Comparison of ENCODE assay signal across 10 cellular contexts in the genomic region with DNA sequence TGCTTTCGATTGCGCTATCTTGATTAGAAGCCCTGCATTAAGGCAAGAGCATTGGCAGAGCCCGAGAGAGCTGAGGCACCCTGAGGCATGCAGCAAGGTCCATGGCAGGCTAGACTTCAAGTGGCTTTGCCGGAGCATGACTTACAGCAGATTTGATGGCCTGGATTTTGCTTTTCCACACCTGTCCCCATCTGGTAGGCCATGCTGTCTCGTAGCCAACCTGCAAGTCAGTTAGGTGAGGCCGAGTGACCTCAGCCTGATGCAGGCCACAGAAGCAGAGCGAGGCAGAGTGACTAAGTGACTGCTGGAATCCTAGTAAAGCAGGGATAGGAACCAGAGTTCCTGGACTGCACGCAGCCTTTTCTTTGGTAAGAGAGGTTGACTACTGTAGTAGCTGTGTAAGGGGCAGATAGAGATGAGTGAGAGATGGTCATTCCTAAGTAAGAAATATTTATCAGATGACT.
A peak's percentile ranks its signal among the peaks of the same experiment; 100 is the strongest.
DNase-seq lines count a peak whose midpoint lies in the region; ATAC-seq, FAIRE-seq and TF ChIP-seq lines count a peak whose summit lies in the region.
"Had no signal": no experiment of that assay in that cellular context is flagged by ENCODE, and none has a peak within 500 bp of the region (broad histone marks: within the 10 kb centered on the region; RNA-seq: fewer than 3 reads in every experiment).

No MANE protein-coding gene starts in this region.

- no peak overlapping the region for H3K4me3 ChIP-seq in esophagus squamous epithelium
- no peak overlapping the region for H3K4me3 ChIP-seq in CD4-positive, alpha-beta memory T cell (ENCODE audit: low read length in 2 of 2)

- TF ChIP-seq POLR2A in esophagus squamous epithelium (IDR thresholded peaks at IDR 0.05) = no peak

- H3K9me3 ChIP-seq in esophagus squamous epithelium = no peaks in the 10 kb centered on the region
- no peaks in the 10 kb centered on the region for H3K9me3 ChIP-seq in CD4-positive, alpha-beta memory T cell (ENCODE audit: control insufficient read depth in 1 of 2, low read length in 2 of 2)

- intact Hi-C loops in esophagus squamous epithelium (cut with DNase I) = no loop called here
- intact Hi-C loops in CD4-positive, alpha-beta memory T cell (cut with micrococcal nuclease) = no loop called here

- ATAC-seq in omental fat pad (ENCODE audit: low FRiP score) = peak; percentile 24

- no peak overlapping the region for H3K4me3 Mint-ChIP-seq in CD4-positive, alpha-beta memory T cell

- POLR2A ChIA-PET in CD4-positive, alpha-beta memory T cell (lab: Charles Lee; ENCODE audit: partially characterized antibody) = no interaction called here

- no peaks in the 10 kb centered on the region for H3K27me3 ChIP-seq in esophagus squamous epithelium
- no peaks in the 10 kb centered on the region for H3K27me3 ChIP-seq in CD4-positive, alpha-beta memory T cell (ENCODE audit: insufficient read depth, low read length)

- H3K27ac Mint-ChIP-seq in CD4-positive, alpha-beta memory T cell = no peak overlapping the region

- no peaks in the 10 kb centered on the region for H3K36me3 ChIP-seq in esophagus squamous epithelium
- no peaks in the 10 kb centered on the region for H3K36me3 ChIP-seq in CD4-positive, alpha-beta memory T cell (ENCODE audit: insufficient read depth, low read length)

- no peak for FAIRE-seq in RCC 7860 (lab: Jason Lieb, UNC)

- WGBS in esophagus squamous epithelium, 2 donors = 60 to 63% methylated on average over 7 of the region's 8 CpGs

- H3K27me3 Mint-ChIP-seq in CD4-positive, alpha-beta memory T cell = no peaks in the 10 kb centered on the region

- no peaks in the 10 kb centered on the region for H3K36me3 Mint-ChIP-seq in CD4-positive, alpha-beta memory T cell

- CTCF ChIA-PET in CD4-positive, alpha-beta memory T cell (lab: Charles Lee; ENCODE audit: partially characterized antibody) = no interaction called here

- peak overlapping the region; percentile 55 to 79 (median 68) for H3K27ac ChIP-seq in esophagus squamous epithelium
- H3K27ac ChIP-seq in CD4-positive, alpha-beta memory T cell (ENCODE audit: low read depth, low read length) = no peak overlapping the region

- no peaks in the 10 kb centered on the region for H3K4me1 Mint-ChIP-seq in CD4-positive, alpha-beta memory T cell

- H3K4me1 ChIP-seq in esophagus squamous epithelium = peaks cover 8 to 91% (median 48%) of the 10 kb centered on the region in 3 donors
- no peaks in the 10 kb centered on the region for H3K4me1 ChIP-seq in CD4-positive, alpha-beta memory T cell (ENCODE audit: insufficient read depth, low read length)

- TF ChIP-seq CTCF in esophagus squamous epithelium (IDR thresholded peaks at IDR 0.05) (no peak), omental fat pad (IDR thresholded peaks at IDR 0.05) (no peak)

- peak; percentile 83 for DNase-seq in AG08395 (ENCODE audit: low spot score)
- DNase-seq in RCC 7860 (ENCODE audit: low spot score) = peak; percentile 40
- DNase-seq in esophagus squamous epithelium (lab: John Stamatoyannopoulos, UW) = no peak
- DNase-seq in omental fat pad (ENCODE audit: low spot score) = no peak
- DNase-seq in NCI-H1930 (lab: John Stamatoyannopoulos, UW) = no peak
- no peak for DNase-seq in KG1 (lab: John Stamatoyannopoulos, UW)
- DNase-seq in CD4-positive, alpha-beta memory T cell = no peak
- DNase-seq in activated CD8-positive, alpha-beta memory T cell treated with anti-CD3 and anti-CD28 coated beads, Interleukin-2, amount 50 U/mL, for 48 hours = no peak
- DNase-seq: NCI-H1048 had no signal

- peaks cover 0 to 4% (median 0%) of the 10 kb centered on the region in 8 donors for H3K9me3 Mint-ChIP-seq in CD4-positive, alpha-beta memory T cell
- H3K9me3 Mint-ChIP-seq: immature natural killer cell had no signal

Comparison
In these comparisons a context has a peak if more than half of its experiments do, and no peak if none do; other contexts are left out.
1. DNase-seq: peak in AG08395 (single experiment) and RCC 7860 (single experiment); none in esophagus squamous epithelium (single experiment), omental fat pad (single experiment), NCI-H1930 (0 of 2), KG1 (single experiment), CD4-positive, alpha-beta memory T cell (0 of 5) and activated CD8-positive, alpha-beta memory T cell treated with anti-CD3 and anti-CD28 coated beads, Interleukin-2, amount 50 U/mL, for 48 hours (single experiment).